Comparison of ENCODE assay signal across 8 cellular contexts in genomic region chr1:89953072-89953626, GRCh38. TPM values are rescaled to one million over a fixed set of nuclear protein-coding genes. Genes with fewer than 3 reads are reported as not detected.
DNase-seq lines count a peak whose midpoint lies in the region; ATAC-seq, FAIRE-seq and TF ChIP-seq lines count a peak whose summit lies in the region.

No MANE protein-coding gene starts in this region.

- ATAC-seq in HG02885 (IDR thresholded peaks at IDR 0.05; ENCODE audit: poor library complexity, unreplicated experiment): peak; percentile 80
- peak; percentile 76 for ATAC-seq in Panc1
- peak; percentile 87 for ATAC-seq in GM12878
- ATAC-seq in HG03045 (IDR thresholded peaks at IDR 0.05; ENCODE audit: unreplicated experiment): no peak

- no peak for TF ChIP-seq POLR2A in GM12878 (IDR thresholded peaks at IDR 0.05; ENCODE audit: low read depth, low read length)

- CTCF ChIA-PET in Panc1 (lab: Charles Lee) (no interaction called here), GM12878 (lab: Yijun Ruan, JAX) (interaction anchor here (0.9 to 2.2 kb wide), 7 partner anchors 24 to 190 kb away, joined by 3 to 5 read pairs (median 4); no protein-coding TSS in a partner anchor)

- H3K9ac ChIP-seq in GM12878 (ENCODE audit: control insufficient read depth, insufficient read depth, low read length): no peak overlapping the region

- peak overlapping the region; percentile 66 for H2AFZ ChIP-seq in GM12878 (ENCODE audit: control insufficient read depth, low read depth, low read length)

- H3K4me2 ChIP-seq in GM12878 (ENCODE audit: control insufficient read depth, insufficient read depth): no peak overlapping the region

- peak; percentile 79 for TF ChIP-seq RAD21 in GM12878 (IDR thresholded peaks at IDR 0.05; ENCODE audit: insufficient read depth, low read depth, low read length)

- TF ChIP-seq CTCF in cardiac muscle cell (IDR thresholded peaks at IDR 0.05; ENCODE audit: low read depth, low read length): no peak
- no peak for TF ChIP-seq CTCF in right atrium auricular region (IDR thresholded peaks at IDR 0.05)
- peak; percentile 22 for TF ChIP-seq CTCF in Panc1 (IDR thresholded peaks at IDR 0.05)
- TF ChIP-seq CTCF in GM12878 (IDR thresholded peaks at IDR 0.05 in 2 of 3, conservative IDR thresholded peaks at IDR 0.05 in 1 of 3; ENCODE audit: control insufficient read depth in 2 of 3, extremely low read depth in 1 of 3, insufficient read depth in 1 of 3, low read depth in 3 of 3, low read length in 3 of 3): peak; percentile 13 to 57 (median 37); a peak in 4 of 6 replicates

- H3K4me3 ChIP-seq in cardiac muscle cell: no peak overlapping the region
- no peak overlapping the region for H3K4me3 ChIP-seq in right atrium auricular region
- no peak overlapping the region for H3K4me3 ChIP-seq in Panc1 (ENCODE audit: low read depth in 2 of 2, low read length in 2 of 2)
- no peak overlapping the region for H3K4me3 ChIP-seq in GM12878
- H3K4me3 ChIP-seq in mesodermal cell (ENCODE audit: extremely low read depth, insufficient read depth, low read length, poor library complexity, severe bottlenecking): no peak overlapping the region

- WGBS in GM12878 (ENCODE audit: insufficient coverage, insufficient replicate concordance, low lambda C conversion rate, missing lambda C conversion rate): 0% methylated on average over 1 of the region's 1 CpG
- WGBS in mesodermal cell (ENCODE audit: insufficient coverage in 2 of 2), 2 experiments: 33% methylated on average over 1 of the region's 1 CpG; no CpG with 5 or more reads in 1 of the 2 experiments

- intact Hi-C loops in Panc1 (cut with micrococcal nuclease; ENCODE audit: unreplicated experiment) (no loop called here), GM12878 (cut with micrococcal nuclease; ENCODE audit: unreplicated experiment) (loop anchor here (1.0 to 5.0 kb wide), 2 partner anchors 111 to 149 kb away; no protein-coding TSS in a partner anchor)

- peak; percentile 96 for FAIRE-seq in GM12878 (lab: Jason Lieb, UNC)

- no peaks in the 10 kb centered on the region for H4K20me1 ChIP-seq in GM12878 (ENCODE audit: control insufficient read depth, insufficient read depth)

- H3K9me3 ChIP-seq in cardiac muscle cell (ENCODE audit: low read depth) (no peaks in the 10 kb centered on the region), right atrium auricular region (no peaks in the 10 kb centered on the region), Panc1 (ENCODE audit: control insufficient read depth, insufficient read depth, low read depth, low read length) (no peaks in the 10 kb centered on the region), GM12878 (replicated peaks; ENCODE audit: control insufficient read depth, insufficient read depth, low read length) (no peaks in the 10 kb centered on the region), mesodermal cell (ENCODE audit: control insufficient read depth, low read length) (no peaks in the 10 kb centered on the region)

- SMC1A ChIA-PET in GM12878 (lab: Charles Lee; ENCODE audit: uncharacterized antibody, unreplicated experiment): interaction anchor here (0.7 to 2.1 kb wide), 4 partner anchors 14 to 172 kb away, joined by 3 to 6 read pairs (median 4); no protein-coding TSS in a partner anchor

- no TSS peak for BruUV-seq in Panc1 (replicated peaks; lab: Mats Ljungman, UMichigan)
- no TSS peak for BruUV-seq in GM12878 (replicated peaks; lab: Mats Ljungman, UMichigan)

- no peak for TF ChIP-seq EP300 in GM12878 (IDR thresholded peaks at IDR 0.05; ENCODE audit: borderline replicate concordance in 1 of 2, control insufficient read depth in 1 of 2, low read depth in 2 of 2, low read length in 2 of 2)

- no peaks in the 10 kb centered on the region for H3K4me1 ChIP-seq in cardiac muscle cell (ENCODE audit: low read depth)
- no peaks in the 10 kb centered on the region for H3K4me1 ChIP-seq in right atrium auricular region
- H3K4me1 ChIP-seq in Panc1 (ENCODE audit: control insufficient read depth, insufficient read depth, low read length): no peaks in the 10 kb centered on the region
- peaks cover 19% of the 10 kb centered on the region for H3K4me1 ChIP-seq in GM12878 (ENCODE audit: control insufficient read depth, insufficient read depth, low read length)
- H3K4me1 ChIP-seq in mesodermal cell (ENCODE audit: control insufficient read depth, insufficient read depth, low read length, poor library complexity, severe bottlenecking): peaks cover 32% of the 10 kb centered on the region

- POLR2A ChIA-PET in Panc1 (lab: Charles Lee): no interaction called here
- POLR2A ChIA-PET in GM12878 (lab: Charles Lee): no interaction called here

- H3K79me2 ChIP-seq in GM12878 (ENCODE audit: control insufficient read depth, insufficient read depth, low read length): no peaks in the 10 kb centered on the region

- H3K27me3 ChIP-seq in cardiac muscle cell: no peaks in the 10 kb centered on the region
- H3K27me3 ChIP-seq in right atrium auricular region: no peaks in the 10 kb centered on the region
- no peaks in the 10 kb centered on the region for H3K27me3 ChIP-seq in Panc1 (ENCODE audit: control insufficient read depth, insufficient read depth, low read length)
- H3K27me3 ChIP-seq in GM12878 (replicated peaks in 1 of 2; ENCODE audit: control insufficient read depth in 2 of 2, insufficient read depth in 2 of 2, low read length in 1 of 2): no peaks in the 10 kb centered on the region

- peak; percentile 8 to 56 for DNase-seq in cardiac muscle cell (ENCODE audit: low read depth in 1 of 2, low spot score in 1 of 2)
- no peak for DNase-seq in right atrium auricular region (ENCODE audit: low spot score)
- peak; percentile 59 for DNase-seq in Panc1 (ENCODE audit: low read depth, low spot score)
- DNase-seq in GM12878 (ENCODE audit: low read depth, low spot score): peak; percentile 33
- DNase-seq in NCI-H1092 (lab: John Stamatoyannopoulos, UW): no peak

- RAD21 ChIA-PET in GM12878 (lab: Charles Lee; ENCODE audit: unreplicated experiment): interaction anchor here (1.2 kb wide), 1 partner anchor 172 kb away, joined by 3 read pairs; no protein-coding TSS in a partner anchor

- H3K27ac ChIP-seq in cardiac muscle cell (no peak overlapping the region), right atrium auricular region (no peak overlapping the region), Panc1 (ENCODE audit: low read length) (no peak overlapping the region), GM12878 (ENCODE audit: control insufficient read depth, insufficient read depth) (0 out of 2 replicates have a peak overlapping the region, but pooled peaks have one; percentile 31), mesodermal cell (ENCODE audit: low read depth, low read length, severe bottlenecking) (peak overlapping the region; percentile 81)

- in situ Hi-C loops in Panc1 (cut with HindIII; ENCODE audit: low pct_unique_long_range_greater_than_20kb, low sequenced_read_pairs): no loop called here
- in situ Hi-C loops in GM12878 (cut with MboI): no loop called here

- H3K36me3 ChIP-seq in cardiac muscle cell (no peaks in the 10 kb centered on the region), right atrium auricular region (no peaks in the 10 kb centered on the region), Panc1 (ENCODE audit: control insufficient read depth, insufficient read depth, low read length) (no peaks in the 10 kb centered on the region), GM12878 (ENCODE audit: control insufficient read depth in 2 of 2, insufficient read depth in 2 of 2, low read length in 1 of 2) (no peaks in the 10 kb centered on the region), mesodermal cell (ENCODE audit: control insufficient read depth, insufficient read depth, low read length) (no peaks in the 10 kb centered on the region)

TF ChIP-seq in GM12878, 131 proteins besides CTCF, POLR2A, EP300 and RAD21 (continues in another document):
- TF ChIP-seq BCL3 (IDR thresholded peaks at IDR 0.05; ENCODE audit: borderline replicate concordance, insufficient read depth, low read depth, low read length, poor library complexity, severe bottlenecking): no peak
- no peak for TF ChIP-seq TCF12 (IDR thresholded peaks at IDR 0.05; ENCODE audit: low read depth, low read length)
- no peak for TF ChIP-seq GABPA (IDR thresholded peaks at IDR 0.05; ENCODE audit: low read depth)
- no peak for TF ChIP-seq YY1 (IDR thresholded peaks at IDR 0.05; ENCODE audit: low read depth, low read length)
- no peak for TF ChIP-seq ZNF217 (IDR thresholded peaks at IDR 0.05)
- TF ChIP-seq SIN3A (IDR thresholded peaks at IDR 0.05; ENCODE audit: low read depth, low read length): no peak

RNA-seq across cellular contexts. Expression of gene ZNF326, which starts 41.8 kb away (rescaled TPM):
- 9.2 and 16.5 TPM in 2 replicates for total RNA-seq in cardiac muscle cell
- polyA plus RNA-seq in cardiac muscle cell: 27.9 and 36.1 TPM in 2 replicates
- 1 to 10 TPM; 5.3 to 7.3 TPM for total RNA-seq in right atrium auricular region
- 19.7 TPM for total RNA-seq in Panc1 (2021; ENCODE audit: unreplicated experiment)
- 9.1 TPM for polyA plus RNA-seq in Panc1 (2012; ENCODE audit: insufficient read length)
- total RNA-seq in GM12878 (2013; cell fraction: nucleolus; rRNA removed): 69.2 and 73.8 TPM in 2 replicates
- 7.2 and 7.4 TPM in 2 replicates for total RNA-seq in GM12878 (2014; rRNA removed)
- 14.4 and 16.8 TPM in 2 replicates for total RNA-seq in GM12878 (2014; rRNA removed; fragmentation: Illumina TruSeq; extraction: Trizol)
- total RNA-seq in GM12878 (2021): 20.4 and 21.7 TPM in 2 replicates
- 6.3 TPM for polyA plus RNA-seq in GM12878 (2011; ENCODE audit: low read depth)
- polyA plus RNA-seq in GM12878 (2011; rRNA removed): 23.8 and 33.0 TPM in 2 replicates
- polyA plus RNA-seq in GM12878 (2011; cell fraction: cytosol; rRNA removed): 9.9 and 10.0 TPM in 2 replicates
- polyA plus RNA-seq in GM12878 (2011; cell fraction: nucleus; rRNA removed): 21.4 and 26.5 TPM in 2 replicates
- 11.6 and 13.3 TPM in 2 replicates for polyA plus RNA-seq in GM12878 (2012)
- polyA plus RNA-seq in GM12878 (2014; fragmentation: Illumina TruSeq; extraction: Trizol): 26.4 and 35.1 TPM in 2 replicates
- 10 to 100 TPM in 1 of 2 experiments, 1 to 10 TPM in 1; 7.1 to 11.1 TPM for polyA plus RNA-seq in GM12878 (2014; fragmentation: Nextera tagmentation; extraction: Ambion mirVana)
- 18.1 and 22.2 TPM in 2 replicates for polyA plus RNA-seq in GM12878 (2014; rRNA removed)
- polyA plus RNA-seq in GM12878 (2016; fragmentation: Nextera tagmentation; extraction: Ambion mirVana): 10 to 100 TPM; 26.0 to 29.4 TPM
- polyA minus RNA-seq in GM12878 (2011; rRNA and poly(A)+ RNA removed): 13.4 and 15.9 TPM in 2 replicates
- 5.5 and 8.6 TPM in 2 replicates for polyA minus RNA-seq in GM12878 (2011; cell fraction: cytosol; rRNA and poly(A)+ RNA removed)
- polyA minus RNA-seq in GM12878 (2011; cell fraction: nucleus; rRNA and poly(A)+ RNA removed): 31.4 and 42.0 TPM in 2 replicates
- 21.2 TPM for polyA plus RNA-seq in mesodermal cell (2013, experiment 1 of 2)
- 28.5 TPM for polyA plus RNA-seq in mesodermal cell (2013, experiment 2 of 2)

Comparison
In these comparisons a context has a peak if more than half of its experiments do, and no peak if none do; other contexts are left out.
1. DNase-seq: peak in cardiac muscle cell (2 of 2), Panc1 (single experiment) and GM12878 (single experiment); none in right atrium auricular region (single experiment) and NCI-H1092 (single experiment).
2. H3K27ac ChIP-seq: peak in GM12878 (single experiment) and mesodermal cell (single experiment); none in cardiac muscle cell (single experiment), right atrium auricular region (0 of 2) and Panc1 (single experiment).
3. CTCF ChIP-seq: peak in Panc1 (single experiment) and GM12878 (3 of 3); none in cardiac muscle cell (single experiment) and right atrium auricular region (0 of 2).